Comparison of ENCODE assay signal across 8 cellular contexts in the genomic region with DNA sequence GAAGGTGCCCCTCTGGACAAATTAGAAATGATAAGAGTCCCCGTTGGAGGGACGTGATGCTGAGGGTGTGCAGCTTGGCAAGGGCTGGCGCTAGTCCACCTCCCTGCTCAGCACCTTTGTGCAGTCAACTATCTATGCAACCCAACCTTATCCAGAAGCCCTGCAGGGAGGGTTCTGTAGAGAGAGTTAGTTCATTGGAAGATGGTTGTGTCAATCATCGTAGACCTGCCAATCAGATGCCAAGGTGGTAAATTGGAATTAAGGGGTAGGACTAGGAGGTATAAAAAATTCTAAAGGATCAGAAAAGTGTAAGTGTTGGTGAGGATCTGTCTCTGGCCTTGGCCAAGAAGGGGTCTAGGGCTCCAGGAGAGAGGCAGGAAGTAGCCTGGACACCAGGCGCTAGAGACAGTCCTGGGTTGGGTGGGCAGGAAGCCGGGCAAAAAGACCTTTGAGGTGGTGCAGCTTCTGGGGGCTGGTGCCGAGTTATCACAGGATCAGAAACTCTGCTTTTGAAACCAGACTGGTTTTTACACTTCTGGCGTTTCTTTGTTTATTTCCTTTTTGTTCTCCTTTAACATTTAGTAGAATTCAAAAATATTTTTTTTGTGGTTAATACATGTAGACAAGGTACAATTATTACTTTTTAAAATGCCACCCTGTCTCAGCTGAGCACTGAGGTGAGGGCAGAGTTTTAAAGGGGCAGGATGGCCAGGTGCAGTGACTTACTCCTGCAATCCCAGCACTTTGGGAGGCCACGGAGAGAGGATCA. TPM values are rescaled to one million over a fixed set of nuclear protein-coding genes. Genes with fewer than 3 reads are reported as not detected.
DNase-seq lines count a peak whose midpoint lies in the region; TF ChIP-seq lines count a peak whose summit lies in the region.

No MANE protein-coding gene starts in this region.

- peak overlapping the region; percentile 61 for H2BK12ac ChIP-seq in trophoblast cell (ENCODE audit: low read length)

- H3K4me3 Mint-ChIP-seq in IgD-negative memory B cell: peak overlapping the region in 1 of 4 donors; percentile 67

- H4K12ac ChIP-seq in trophoblast cell (ENCODE audit: low read depth, low read length): no peak overlapping the region

- H3K4me1 ChIP-seq in trophoblast cell (ENCODE audit: control insufficient read depth in 1 of 2, insufficient read depth in 2 of 2, low read length in 2 of 2) (peaks cover 36 to 38% of the 10 kb centered on the region in 2 experiments), esophagus squamous epithelium (peaks cover 27 to 66% (median 31%) of the 10 kb centered on the region in 3 donors)

- H3K4me3 ChIP-seq in trophoblast cell (ENCODE audit: low read depth, low read length) (no peak overlapping the region), esophagus squamous epithelium (no peak overlapping the region), WERI-Rb-1 (ENCODE audit: low read depth, low read length) (no peak overlapping the region)

- no peak overlapping the region for H3K4me2 ChIP-seq in trophoblast cell (ENCODE audit: low read length)

- no peak for TF ChIP-seq POLR2A in esophagus squamous epithelium (IDR thresholded peaks at IDR 0.05)

- WGBS in trophoblast cell (ENCODE audit: extremely low coverage, insufficient coverage, insufficient read length): no CpG with 5 or more reads among the region's 9 CpGs
- 55 to 61% methylated on average over 9 of the region's 9 CpGs for WGBS in esophagus squamous epithelium, 2 donors

- H3K36me3 Mint-ChIP-seq in IgD-negative memory B cell: peaks cover 3% of the 10 kb centered on the region

- H4K8ac ChIP-seq in trophoblast cell (ENCODE audit: low read depth, low read length): peak overlapping the region; percentile 72

- H3K27ac ChIP-seq in trophoblast cell (ENCODE audit: low read depth, low read length): peak overlapping the region; percentile 46
- H3K27ac ChIP-seq in esophagus squamous epithelium: peak overlapping the region in 2 of 4 donors; percentile 86 to 91
- H3K27ac ChIP-seq in WERI-Rb-1: no peak overlapping the region

- intact Hi-C loops in esophagus squamous epithelium (cut with DNase I): no loop called here

- no peak overlapping the region for H2AFZ ChIP-seq in trophoblast cell (ENCODE audit: insufficient read depth, low read length, poor library complexity)

- peaks cover 29% of the 10 kb centered on the region for H3K79me1 ChIP-seq in trophoblast cell (ENCODE audit: low read length)

- H4K91ac ChIP-seq in trophoblast cell (ENCODE audit: low read depth, low read length): peak overlapping the region; percentile 95

- peaks cover 1% of the 10 kb centered on the region for H3K27me3 Mint-ChIP-seq in IgD-negative memory B cell

- H2BK120ac ChIP-seq in trophoblast cell (ENCODE audit: insufficient read depth, low read length, poor library complexity): peak overlapping the region; percentile 95

- peak overlapping the region; percentile 57 for H3K4ac ChIP-seq in trophoblast cell (ENCODE audit: low read depth, low read length)

- H3K79me2 ChIP-seq in trophoblast cell (ENCODE audit: control insufficient read depth, insufficient read depth, low read length, poor library complexity): peaks cover 6% of the 10 kb centered on the region

- H3K4me1 Mint-ChIP-seq in IgD-negative memory B cell: peaks cover 6 to 14% (median 9%) of the 10 kb centered on the region in 3 donors

- H3K27ac Mint-ChIP-seq in IgD-negative memory B cell: peak overlapping the region in 2 of 3 donors; percentile 59 to 74

- H3K23ac ChIP-seq in trophoblast cell (ENCODE audit: low read length): no peak overlapping the region

- H3K36me3 ChIP-seq in trophoblast cell (ENCODE audit: control insufficient read depth in 1 of 2, insufficient read depth in 2 of 2, low read length in 2 of 2): peaks cover 18 to 23% of the 10 kb centered on the region in 2 experiments
- peaks cover 0 to 8% (median 0%) of the 10 kb centered on the region in 3 donors for H3K36me3 ChIP-seq in esophagus squamous epithelium
- H3K36me3 ChIP-seq in WERI-Rb-1: no peaks in the 10 kb centered on the region

- no peaks in the 10 kb centered on the region for H3K9me3 ChIP-seq in trophoblast cell (ENCODE audit: insufficient read depth, low read depth, low read length)
- no peaks in the 10 kb centered on the region for H3K9me3 ChIP-seq in esophagus squamous epithelium
- no peaks in the 10 kb centered on the region for H3K9me3 ChIP-seq in WERI-Rb-1 (ENCODE audit: severe bottlenecking)

- no peaks in the 10 kb centered on the region for H3K9me3 Mint-ChIP-seq in IgD-negative memory B cell

- no peak for TF ChIP-seq CTCF in esophagus squamous epithelium (IDR thresholded peaks at IDR 0.05)
- TF ChIP-seq CTCF in WERI-Rb-1 (IDR thresholded peaks at IDR 0.05; ENCODE audit: low read depth, low read length): no peak

- peak overlapping the region; percentile 59 for H2BK5ac ChIP-seq in trophoblast cell (ENCODE audit: low read depth, low read length, poor library complexity)

- H3K9ac ChIP-seq in trophoblast cell (ENCODE audit: low read length): no peak overlapping the region

- H3K18ac ChIP-seq in trophoblast cell (ENCODE audit: low read length): peak overlapping the region; percentile 35

- H2AK5ac ChIP-seq in trophoblast cell (ENCODE audit: low read length): no peak overlapping the region

- no peaks in the 10 kb centered on the region for H3K27me3 ChIP-seq in trophoblast cell (ENCODE audit: insufficient read depth, low read length)
- no peaks in the 10 kb centered on the region for H3K27me3 ChIP-seq in esophagus squamous epithelium
- H3K27me3 ChIP-seq in WERI-Rb-1 (ENCODE audit: insufficient read depth, low read depth, severe bottlenecking): no peaks in the 10 kb centered on the region

- DNase-seq in ELF-1 (ENCODE audit: low read depth, low spot score) (peak; percentile 55), fibroblast of the conjunctiva (ENCODE audit: low read depth) (peak; percentile 35), trophoblast cell (peak; percentile 46 to 89), esophagus squamous epithelium (lab: John Stamatoyannopoulos, UW) (no peak), dedifferentiated amniotic fluid mesenchymal stem cell (ENCODE audit: extremely low spot score) (no peak), WERI-Rb-1 (no peak)
- peak; percentile 19 for DNase-seq in activated CD8-positive, alpha-beta memory T cell treated with anti-CD3 and anti-CD28 coated beads, Interleukin-2, amount 50 U/mL, for 1 hour (ENCODE audit: extremely low read depth)

- no peak overlapping the region for H3K14ac ChIP-seq in trophoblast cell (ENCODE audit: low read length)

RNA-seq across cellular contexts. Expression of gene C1QTNF6, which starts 1.6 kb away (rescaled TPM):
- 1.0 TPM for polyA plus RNA-seq in IgD-negative memory B cell
- 64.9 and 67.2 TPM in 2 replicates for polyA plus RNA-seq in trophoblast cell (2013)
- total RNA-seq in esophagus squamous epithelium: 1 to 10 TPM; 1.1 to 1.7 (median 1.4) TPM

RNA-seq across cellular contexts. Expression of gene SSTR3, which starts 25.9 kb away (rescaled TPM):
- 0.95 TPM for polyA plus RNA-seq in IgD-negative memory B cell
- not detected in 2 replicates for polyA plus RNA-seq in trophoblast cell (2013)
- not detected for total RNA-seq in esophagus squamous epithelium

RNA-seq across cellular contexts. Expression of gene IL2RB, which starts 36.7 kb away (rescaled TPM):
- polyA plus RNA-seq in IgD-negative memory B cell: 13.2 TPM
- 6.6 and 6.7 TPM in 2 replicates for polyA plus RNA-seq in trophoblast cell (2013)
- total RNA-seq in esophagus squamous epithelium: 1 to 10 TPM; 1.6 to 6.5 (median 2.3) TPM

RNA-seq across cellular contexts. Expression of gene RAC2, which starts 57.7 kb away (rescaled TPM):
- polyA plus RNA-seq in IgD-negative memory B cell: 1,067 TPM
- polyA plus RNA-seq in trophoblast cell (2013): 1.9 and 2.5 TPM in 2 replicates
- 10 to 100 TPM; 17.3 to 27.1 (median 19.6) TPM for total RNA-seq in esophagus squamous epithelium

Comparison
In these comparisons a context has a peak if more than half of its experiments do, and no peak if none do; other contexts are left out.
1. DNase-seq: peak in ELF-1 (single experiment), activated CD8-positive, alpha-beta memory T cell treated with anti-CD3 and anti-CD28 coated beads, Interleukin-2, amount 50 U/mL, for 1 hour (single experiment), fibroblast of the conjunctiva (single experiment) and trophoblast cell (2 of 2); none in esophagus squamous epithelium (single experiment), dedifferentiated amniotic fluid mesenchymal stem cell (single experiment) and WERI-Rb-1 (single experiment).